ENCODE assay signal across 8 cellular contexts in the genomic region with DNA sequence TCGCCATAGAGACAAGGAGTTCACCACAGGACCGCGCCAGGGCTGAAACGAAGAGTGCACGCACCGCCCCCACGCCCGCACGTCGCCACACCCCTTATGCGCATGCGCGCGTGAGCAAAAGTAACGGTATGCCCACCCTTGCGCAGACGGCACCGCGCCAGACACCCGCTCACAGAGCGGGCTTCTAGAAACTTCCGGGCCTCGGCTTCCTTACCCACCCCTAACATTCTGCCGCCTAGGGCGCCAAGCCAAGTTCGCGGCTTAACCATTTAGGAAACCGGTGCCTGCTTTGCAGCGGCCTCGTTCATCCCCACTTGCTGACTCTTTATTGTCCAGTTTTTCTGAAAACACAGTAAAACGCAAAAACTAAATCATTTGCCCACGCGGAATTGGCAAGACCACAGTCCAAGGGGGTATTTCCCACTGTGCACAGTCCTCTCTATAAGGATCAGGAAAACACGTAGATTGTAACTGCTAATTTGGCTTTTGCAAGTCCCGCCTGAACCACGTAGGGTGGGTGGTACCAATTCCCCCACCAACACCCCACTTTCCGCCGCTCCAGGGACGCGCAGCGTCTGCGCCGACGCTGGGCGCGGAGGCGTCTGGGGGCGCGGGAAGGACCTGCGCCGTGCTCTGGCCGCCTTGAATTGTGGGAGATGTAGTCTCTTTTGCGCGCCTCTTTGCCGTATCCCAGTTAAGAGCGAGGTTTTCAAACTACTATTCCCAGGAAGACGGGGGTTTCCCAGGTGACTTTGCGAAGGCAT. TPM values are rescaled to one million over a fixed set of nuclear protein-coding genes. Genes with fewer than 3 reads are reported as not detected.
DNase-seq lines count a peak whose midpoint lies in the region; ATAC-seq and TF ChIP-seq lines count a peak whose summit lies in the region.

A gene with protein sequence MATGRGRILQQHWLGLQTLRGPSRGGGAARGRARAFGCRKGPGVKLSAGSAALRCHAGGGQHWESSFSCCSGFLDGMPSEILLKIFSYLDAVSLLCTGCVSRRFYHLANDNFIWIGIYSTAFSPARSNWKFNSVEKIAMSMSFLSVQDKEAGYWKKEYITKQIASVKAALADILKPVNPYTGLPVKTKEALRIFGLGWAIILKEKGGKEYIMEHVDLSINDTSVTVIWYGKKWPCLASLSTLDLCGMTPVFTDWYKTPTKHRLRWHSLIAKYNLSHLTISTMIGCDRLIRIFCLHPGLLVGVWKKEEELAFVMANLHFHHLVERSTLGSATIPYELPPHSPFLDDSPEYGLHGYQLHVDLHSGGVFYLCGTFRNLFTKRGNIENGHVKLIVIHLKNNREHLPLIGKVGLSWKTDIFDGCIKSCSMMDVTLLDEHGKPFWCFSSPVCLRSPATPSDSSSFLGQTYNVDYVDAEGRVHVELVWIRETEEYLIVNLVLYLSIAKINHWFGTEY (minus strand): TSS at position 56 of the 764 bp plus-strand sequence. CDS start 49 bp downstream, at position 7.
A gene with protein sequence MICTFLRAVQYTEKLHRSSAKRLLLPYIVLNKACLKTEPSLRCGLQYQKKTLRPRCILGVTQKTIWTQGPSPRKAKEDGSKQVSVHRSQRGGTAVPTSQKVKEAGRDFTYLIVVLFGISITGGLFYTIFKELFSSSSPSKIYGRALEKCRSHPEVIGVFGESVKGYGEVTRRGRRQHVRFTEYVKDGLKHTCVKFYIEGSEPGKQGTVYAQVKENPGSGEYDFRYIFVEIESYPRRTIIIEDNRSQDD (plus strand): TSS at position 745 of the 764 bp plus-strand sequence. CDS start 286 bp downstream, outside the sequence.

- TF ChIP-seq CTCF in Calu3 (IDR thresholded peaks at IDR 0.05; ENCODE audit: unreplicated experiment) = no peak

- peak within 1 kb of the TSS; percentile 84 for H3K27ac ChIP-seq in HUES48 (ENCODE audit: low read depth, low read length)
- H3K27ac ChIP-seq in mesenchymal stem cell (ENCODE audit: low read length, poor library complexity, severe bottlenecking) = peak within 1 kb of the TSS; percentile 91

- no peak within 1 kb of the TSS for H3K23ac ChIP-seq in mesenchymal stem cell (ENCODE audit: low read length in 2 of 2)

- intact Hi-C loops in Calu3 (cut with micrococcal nuclease; ENCODE audit: unreplicated experiment) = no loop called here

- H3K4me3 Mint-ChIP-seq in Calu3 (ENCODE audit: low read depth, unreplicated experiment) = peak within 1 kb of the TSS; percentile 95

- H3K4me3 ChIP-seq in HUES48 (ENCODE audit: low read depth, low read length) (peak within 1 kb of the TSS; percentile 99), NT2/D1 (ENCODE audit: insufficient read length, low read depth) (peak within 1 kb of the TSS; percentile 76), endocrine pancreas (ENCODE audit: control insufficient read depth, insufficient read depth, low read length) (peak within 1 kb of the TSS; percentile 99), mesenchymal stem cell (ENCODE audit: insufficient read depth in 1 of 2, low read depth in 1 of 2, low read length in 2 of 2) (peak within 1 kb of the TSS; percentile 65 to 96)

- BruUV-seq in Calu3 (replicated peaks; lab: Mats Ljungman, UMichigan) = no TSS peak

- H4K91ac ChIP-seq in mesenchymal stem cell (ENCODE audit: low read length) = peak within 1 kb of the TSS; percentile 48

- peak within 1 kb of the TSS; percentile 91 for H3K27ac Mint-ChIP-seq in Calu3 (ENCODE audit: unreplicated experiment)

- peak within 1 kb of the TSS; percentile 65 for H2BK15ac ChIP-seq in mesenchymal stem cell (ENCODE audit: low read depth, poor library complexity, severe bottlenecking)

- H3K4me1 Mint-ChIP-seq in Calu3 (ENCODE audit: low read depth, unreplicated experiment) = peaks cover 36% of the 10 kb centered on the region

- H3K9ac ChIP-seq in HUES48 (ENCODE audit: low read depth, low read length) (peak within 1 kb of the TSS; percentile 77), NT2/D1 (ENCODE audit: insufficient read length, low read depth) (peak within 1 kb of the TSS; percentile 82), endocrine pancreas (ENCODE audit: control insufficient read depth, insufficient read depth, low read length) (peak within 1 kb of the TSS; percentile 98), mesenchymal stem cell (ENCODE audit: low read length) (peak within 1 kb of the TSS; percentile 95)

- peak within 1 kb of the TSS; percentile 73 for H2BK120ac ChIP-seq in mesenchymal stem cell (ENCODE audit: low read depth, low read length)

- H3K27me3 ChIP-seq in HUES48 (ENCODE audit: control insufficient read depth, insufficient read depth, low read length) (0 out of 2 replicates have a peak, but pooled peaks cover 4% of the 10 kb centered on the region), NT2/D1 (ENCODE audit: insufficient read depth, insufficient read length) (no peaks in the 10 kb centered on the region), endocrine pancreas (ENCODE audit: control insufficient read depth, insufficient read depth, low read length) (no peaks in the 10 kb centered on the region), mesenchymal stem cell (ENCODE audit: control insufficient read depth in 1 of 2, insufficient read depth in 1 of 2, low read length in 2 of 2) (no peaks in the 10 kb centered on the region)

- H3K27me3 Mint-ChIP-seq in Calu3 (ENCODE audit: unreplicated experiment) = no peaks in the 10 kb centered on the region

- H3K9me3 ChIP-seq in HUES48 (ENCODE audit: control insufficient read depth, insufficient read depth, low read length) = no peaks in the 10 kb centered on the region
- no peaks in the 10 kb centered on the region for H3K9me3 ChIP-seq in NT2/D1 (ENCODE audit: insufficient read depth, low read length)
- H3K9me3 ChIP-seq in endocrine pancreas (ENCODE audit: control insufficient read depth, low read length) = no peaks in the 10 kb centered on the region
- no peaks in the 10 kb centered on the region for H3K9me3 ChIP-seq in mesenchymal stem cell (ENCODE audit: control insufficient read depth, low read length)

- CTCF ChIA-PET in Calu3 (lab: Charles Lee) = no interaction called here

- peaks cover 23% of the 10 kb centered on the region for H3K79me1 ChIP-seq in mesenchymal stem cell (replicated peaks; ENCODE audit: low read length, poor library complexity, severe bottlenecking)

- H4K8ac ChIP-seq in mesenchymal stem cell (ENCODE audit: low read length) = peak within 1 kb of the TSS; percentile 87

- peak within 1 kb of the TSS; percentile 33 for H2AK5ac ChIP-seq in mesenchymal stem cell (ENCODE audit: low read length, severe bottlenecking)

- peak within 1 kb of the TSS in 1 of 2 experiments; percentile 21 for H2BK12ac ChIP-seq in mesenchymal stem cell (ENCODE audit: low read length in 2 of 2)

- peaks cover 25% of the 10 kb centered on the region for H3K36me3 Mint-ChIP-seq in Calu3 (ENCODE audit: insufficient read depth, unreplicated experiment)

- peaks cover 8% of the 10 kb centered on the region for H3K4me1 ChIP-seq in HUES48 (ENCODE audit: control insufficient read depth, insufficient read depth, low read length)
- H3K4me1 ChIP-seq in NT2/D1 (ENCODE audit: insufficient read depth, insufficient read length) = no peaks in the 10 kb centered on the region
- peaks cover 5% of the 10 kb centered on the region for H3K4me1 ChIP-seq in endocrine pancreas (ENCODE audit: control insufficient read depth, insufficient read depth, low read length)
- H3K4me1 ChIP-seq in mesenchymal stem cell (ENCODE audit: control insufficient read depth, insufficient read depth, low read depth, low read length) = peaks cover 14% of the 10 kb centered on the region

- H2BK5ac ChIP-seq in mesenchymal stem cell (ENCODE audit: low read depth, low read length, poor library complexity, severe bottlenecking) = no peak within 1 kb of the TSS

- DNase-seq in Calu3 (peak; percentile 93), NT2/D1 (ENCODE audit: low read depth, low spot score) (peak; percentile 84), mesenchymal stem cell (peak; percentile 98)
- DNase-seq in activated CD8-positive, alpha-beta memory T cell treated with anti-CD3 and anti-CD28 coated beads, Interleukin-2, amount 50 U/mL, for 24 hours (ENCODE audit: extremely low read depth) = peak; percentile 87
- peak; percentile 92 for DNase-seq in stimulated activated CD8-positive, alpha-beta memory T cell treated with anti-CD3 and anti-CD28 coated beads, Interleukin-12 subunit alpha, Interleukin-12 subunit beta, amount 100 ng/mL, for 24 hours (ENCODE audit: extremely low read depth)

- peak within 1 kb of the TSS; percentile 60 to 75 for H3K4ac ChIP-seq in mesenchymal stem cell (ENCODE audit: low read depth in 1 of 2, low read length in 2 of 2)

- ATAC-seq in GM21423 (IDR thresholded peaks at IDR 0.05; ENCODE audit: unreplicated experiment) = peak; percentile 91

- no peak within 1 kb of the TSS for H3K14ac ChIP-seq in mesenchymal stem cell (ENCODE audit: low read length in 2 of 2)

- peak within 1 kb of the TSS; percentile 47 for H2AFZ ChIP-seq in mesenchymal stem cell (ENCODE audit: low read depth, low read length)

- H3K18ac ChIP-seq in mesenchymal stem cell (ENCODE audit: low read depth in 1 of 2, low read length in 2 of 2) = peak within 1 kb of the TSS; percentile 69 to 84

- WGBS in mesenchymal stem cell = under 1% methylated on average over 55 of the region's 58 CpGs

- peak within 1 kb of the TSS; percentile 97 for H3K4me2 ChIP-seq in mesenchymal stem cell (ENCODE audit: low read length, poor library complexity, severe bottlenecking)

- H3K9me3 Mint-ChIP-seq in Calu3 (ENCODE audit: low read depth, unreplicated experiment) = no peaks in the 10 kb centered on the region

- H3K36me3 ChIP-seq in HUES48 (ENCODE audit: control insufficient read depth, insufficient read depth, low read length) (peaks cover 17% of the 10 kb centered on the region; the same call in 1 of the 2 replicates), NT2/D1 (ENCODE audit: insufficient read depth, insufficient read length, low read length) (peaks cover 34% of the 10 kb centered on the region), endocrine pancreas (ENCODE audit: control insufficient read depth, insufficient read depth, low read length) (no peaks in the 10 kb centered on the region), mesenchymal stem cell (ENCODE audit: control insufficient read depth in 1 of 2, insufficient read depth in 2 of 2, low read depth in 1 of 2, low read length in 2 of 2) (peaks cover 4 to 18% of the 10 kb centered on the region in 2 experiments)

RNA-seq across cellular contexts. Expression of the first gene that starts in this region (rescaled TPM):
- total RNA-seq in Calu3 (2022) = 1.5 and 1.7 TPM in 2 replicates
- 0.48 TPM for polyA plus RNA-seq in mesenchymal stem cell (2013, experiment 1 of 2)
- polyA plus RNA-seq in mesenchymal stem cell (2013, experiment 2 of 2) = 0.60 TPM

RNA-seq across cellular contexts. Expression of the second gene that starts in this region (rescaled TPM):
- total RNA-seq in Calu3 (2022) = 44.9 and 46.7 TPM in 2 replicates
- 18.1 TPM for polyA plus RNA-seq in mesenchymal stem cell (2013, experiment 1 of 2)
- 17.0 TPM for polyA plus RNA-seq in mesenchymal stem cell (2013, experiment 2 of 2)

Comparison
In these comparisons a context has a peak if more than half of its experiments do, and no peak if none do; other contexts are left out.
1. Peak in every context shown above with its lines: DNase-seq, ATAC-seq, H3K4me3 ChIP-seq and H3K27ac ChIP-seq.